ENCODE assay signal across 22 cellular contexts in genomic region chr14:61077946-61078738, GRCh38.
DNase-seq lines count a peak whose midpoint lies in the region; ATAC-seq and TF ChIP-seq lines count a peak whose summit lies in the region.
"Had no signal": no experiment of that assay in that cellular context is flagged by ENCODE, and none has a peak within 500 bp of the region (broad histone marks: within the 10 kb centered on the region; RNA-seq: fewer than 3 reads in every experiment).

No MANE protein-coding gene starts in this region.

- no peaks in the 10 kb centered on the region for H3K27me3 ChIP-seq in foreskin keratinocyte
- H3K27me3 ChIP-seq: SJSA1, tibial nerve had no signal

- H3K27ac ChIP-seq in SK-N-MC (peak overlapping the region; percentile 60; the same call in 1 of the 2 replicates), foreskin keratinocyte (peak overlapping the region; percentile 69)
- H3K27ac ChIP-seq: PC-9, prostate gland, SJSA1, skin epidermis, tibial nerve had no signal

- peaks cover 13% of the 10 kb centered on the region for H3K4me1 ChIP-seq in foreskin keratinocyte
- H3K4me1 ChIP-seq: prostate gland, tibial nerve had no signal

- DNase-seq in Daoy (ENCODE audit: low read depth) (peak; percentile 30), HFFc6 (no peak), SK-N-MC (ENCODE audit: low read depth, low spot score) (no peak), foreskin keratinocyte (peak; percentile 41 to 81), NCI-H1436 (lab: John Stamatoyannopoulos, UW) (no peak), SW480 (ENCODE audit: low spot score) (no peak)
- DNase-seq in activated effector memory CD4-positive, alpha-beta T cell treated with anti-CD3 and anti-CD28 coated beads, Interleukin-2, amount 50 U/mL, for 16 hours = no peak
- DNase-seq: activated naive CD8-positive, alpha-beta T cell treated with anti-CD3 and anti-CD28 coated beads for 36 hours; Calu3; GOT3; midbrain; NCI-H146; PC-9 had no signal

- H3K9me3 Mint-ChIP-seq in HFFc6 = no peaks in the 10 kb centered on the region
- H3K9me3 Mint-ChIP-seq: activated naive CD8-positive, alpha-beta T cell treated with anti-CD3 and anti-CD28 coated beads for 36 hours; dendritic cell treated with granulocyte-macrophage colony-stimulating factor and Interleukin-4, amounts not matched to agents 40 ng/mL and 50 ng/mL, for 4 days; neural crest cell; stimulated activated naive CD8-positive, alpha-beta T cell treated with anti-CD3 and anti-CD28 coated beads, Interleukin-15, Interleukin-2, amounts not matched to agents 100 ng/mL and 50 ng/mL, for 24 hours had no signal

- H3K27ac Mint-ChIP-seq in HFFc6 = peak overlapping the region; percentile 30; the same call in 1 of the 2 replicates
- H3K27ac Mint-ChIP-seq: activated naive CD8-positive, alpha-beta T cell treated with anti-CD3 and anti-CD28 coated beads for 36 hours; dendritic cell treated with granulocyte-macrophage colony-stimulating factor and Interleukin-4, amounts not matched to agents 40 ng/mL and 50 ng/mL, for 4 days; stimulated activated naive CD8-positive, alpha-beta T cell treated with anti-CD3 and anti-CD28 coated beads, Interleukin-15, Interleukin-2, amounts not matched to agents 100 ng/mL and 50 ng/mL, for 24 hours had no signal

- peak; percentile 94 for ATAC-seq in foreskin keratinocyte
- ATAC-seq: GM12878, left lobe of liver had no signal

- no peak overlapping the region for H3K4me3 ChIP-seq in SK-N-MC
- H3K4me3 ChIP-seq: GM12878, PC-9, prostate gland, SJSA1, skin epidermis, tibial nerve had no signal

- H3K9ac ChIP-seq in SK-N-MC (ENCODE audit: insufficient read length) = no peak overlapping the region

- H3K27me3 Mint-ChIP-seq in HFFc6 (ENCODE audit: insufficient read depth) = no peaks in the 10 kb centered on the region
- H3K27me3 Mint-ChIP-seq: activated naive CD8-positive, alpha-beta T cell treated with anti-CD3 and anti-CD28 coated beads for 36 hours; dendritic cell treated with granulocyte-macrophage colony-stimulating factor and Interleukin-4, amounts not matched to agents 40 ng/mL and 50 ng/mL, for 4 days; stimulated activated naive CD8-positive, alpha-beta T cell treated with anti-CD3 and anti-CD28 coated beads, Interleukin-15, Interleukin-2, amounts not matched to agents 100 ng/mL and 50 ng/mL, for 24 hours had no signal

- no peak for TF ChIP-seq CTCF in HFFc6 (IDR thresholded peaks at IDR 0.05)
- TF ChIP-seq CTCF in foreskin keratinocyte (conservative IDR thresholded peaks at IDR 0.05) = no peak

- no peak overlapping the region for H3K4me3 Mint-ChIP-seq in HFFc6
- H3K4me3 Mint-ChIP-seq: activated naive CD8-positive, alpha-beta T cell treated with anti-CD3 and anti-CD28 coated beads for 36 hours; dendritic cell treated with granulocyte-macrophage colony-stimulating factor and Interleukin-4, amounts not matched to agents 40 ng/mL and 50 ng/mL, for 4 days; neural crest cell; stimulated activated naive CD8-positive, alpha-beta T cell treated with anti-CD3 and anti-CD28 coated beads, Interleukin-15, Interleukin-2, amounts not matched to agents 100 ng/mL and 50 ng/mL, for 24 hours had no signal

- H3K4me1 Mint-ChIP-seq in HFFc6 (ENCODE audit: low read depth) = peaks cover 35% of the 10 kb centered on the region
- H3K4me1 Mint-ChIP-seq: activated naive CD8-positive, alpha-beta T cell treated with anti-CD3 and anti-CD28 coated beads for 36 hours; neural crest cell had no signal

- no peaks in the 10 kb centered on the region for H3K9me3 ChIP-seq in SK-N-MC (ENCODE audit: low read depth, low read length)
- H3K9me3 ChIP-seq: prostate gland, SJSA1, tibial nerve had no signal

- peaks cover 23% of the 10 kb centered on the region for H3K36me3 Mint-ChIP-seq in HFFc6 (ENCODE audit: low read depth)

- no peaks in the 10 kb centered on the region for H3K36me3 ChIP-seq in SK-N-MC (ENCODE audit: insufficient read depth, low read length)
- H3K36me3 ChIP-seq: prostate gland, SJSA1 had no signal

Comparison
In these comparisons a context has a peak if more than half of its experiments do, and no peak if none do; other contexts are left out.
1. DNase-seq: peak in Daoy (single experiment) and foreskin keratinocyte (2 of 2); none in HFFc6 (single experiment), SK-N-MC (single experiment), NCI-H1436 (single experiment), SW480 (single experiment) and activated effector memory CD4-positive, alpha-beta T cell treated with anti-CD3 and anti-CD28 coated beads, Interleukin-2, amount 50 U/mL, for 16 hours (single experiment).